34 cellular contexts compared by ENCODE assay signal in genomic region chr19:39150235-39150634, GRCh38. TPM values are rescaled to one million over a fixed set of nuclear protein-coding genes. Genes with fewer than 3 reads are reported as not detected.
"Had no signal": no experiment of that assay in that cellular context is flagged by ENCODE, and none has a peak within 500 bp of the region (broad histone marks: within the 10 kb centered on the region; RNA-seq: fewer than 3 reads in every experiment).

No MANE protein-coding gene starts in this region.

- H3K9me3 Mint-ChIP-seq: naive thymus-derived CD4-positive, alpha-beta T cell; nephron; stimulated activated effector memory CD8-positive, alpha-beta T cell treated with anti-CD3 and anti-CD28 coated beads, Interleukin-12 subunit alpha, Interleukin-12 subunit beta, amount 100 ng/mL, for 72 hours had no signal

- H3K4me3 ChIP-seq: gastrocnemius medialis, neural progenitor cell, ovary, psoas muscle, sigmoid colon, stomach, thyroid gland had no signal

- H3K27me3 ChIP-seq: gastrocnemius medialis, neural progenitor cell, ovary, sigmoid colon, stomach, thyroid gland had no signal

- H3K27ac Mint-ChIP-seq: neural progenitor cell; stimulated activated effector memory CD8-positive, alpha-beta T cell treated with anti-CD3 and anti-CD28 coated beads, Interleukin-12 subunit alpha, Interleukin-12 subunit beta, amount 100 ng/mL, for 72 hours had no signal

- H3K4me1 ChIP-seq: gastrocnemius medialis, psoas muscle had no signal

- H3K27ac ChIP-seq: epithelial cell of prostate, gastrocnemius medialis, neural progenitor cell, ovary, psoas muscle, sigmoid colon, stomach, thyroid gland had no signal

- ATAC-seq: esophagus mucosa; gastrocnemius medialis; left lobe of liver; naive thymus-derived CD4-positive, alpha-beta T cell; psoas muscle; right cardiac atrium; stimulated activated effector memory CD8-positive, alpha-beta T cell treated with anti-CD3 and anti-CD28 coated beads, Interleukin-12 subunit alpha, Interleukin-12 subunit beta, amount 100 ng/mL, for 72 hours had no signal

- DNase-seq: cortex of kidney; foreskin fibroblast; gastrocnemius medialis; head of caudate nucleus; kidney; mesenchymal stem cell; midbrain; naive thymus-derived CD4-positive, alpha-beta T cell; nucleus accumbens; ovary; psoas muscle; sigmoid colon; stimulated activated CD4-positive, alpha-beta T cell treated with anti-CD3 and anti-CD28 coated beads, Interleukin-2, amount 100 ng/mL, for 24 hours; stimulated activated CD4-positive, alpha-beta T cell treated with anti-CD3 and anti-CD28 coated beads, Interleukin-4, amount 100 ng/mL, for 24 hours; stimulated activated naive CD4-positive, alpha-beta T cell treated with Interleukin-2 at 50 U/mL for 16 hours; stomach; thyroid gland had no signal

- H3K36me3 ChIP-seq: gastrocnemius medialis, ovary, sigmoid colon, thyroid gland had no signal

- H3K4me3 Mint-ChIP-seq: naive thymus-derived CD4-positive, alpha-beta T cell; nephron; neural progenitor cell; stimulated activated effector memory CD8-positive, alpha-beta T cell treated with anti-CD3 and anti-CD28 coated beads, Interleukin-12 subunit alpha, Interleukin-12 subunit beta, amount 100 ng/mL, for 72 hours; type B pancreatic cell had no signal

- H3K9ac ChIP-seq: neural progenitor cell had no signal

- H3K9me3 ChIP-seq: gastrocnemius medialis, ovary, psoas muscle, sigmoid colon, stomach, thyroid gland had no signal

- H3K27me3 Mint-ChIP-seq: naive thymus-derived CD4-positive, alpha-beta T cell; type B pancreatic cell had no signal

RNA-seq across cellular contexts. Expression of gene NCCRP1, which starts 46.5 kb away (rescaled TPM):
- total RNA-seq: dermis microvascular lymphatic vessel endothelial cell; gastrocnemius medialis; glomerular endothelial cell; lung microvascular endothelial cell; naive thymus-derived CD4-positive, alpha-beta T cell; right cardiac atrium; skeletal muscle tissue; stomach; subcutaneous adipose tissue; temporal lobe had no signal
- polyA plus RNA-seq: naive thymus-derived CD4-positive, alpha-beta T cell; right cardiac atrium had no signal

RNA-seq across cellular contexts. Expression of gene SYCN, which starts 53.8 kb away (rescaled TPM):
- total RNA-seq: dermis microvascular lymphatic vessel endothelial cell; esophagus mucosa; gastrocnemius medialis; glomerular endothelial cell; kidney; lower leg skin; lung microvascular endothelial cell; naive thymus-derived CD4-positive, alpha-beta T cell; renal cortical epithelial cell; right cardiac atrium; sigmoid colon; skeletal muscle tissue; stomach; subcutaneous adipose tissue; temporal lobe; thyroid gland; urinary bladder had no signal
- polyA plus RNA-seq: naive thymus-derived CD4-positive, alpha-beta T cell; ovary; psoas muscle; right cardiac atrium; sigmoid colon; urinary bladder had no signal
